ENCODE assay signal across 9 cellular contexts in the genomic region with DNA sequence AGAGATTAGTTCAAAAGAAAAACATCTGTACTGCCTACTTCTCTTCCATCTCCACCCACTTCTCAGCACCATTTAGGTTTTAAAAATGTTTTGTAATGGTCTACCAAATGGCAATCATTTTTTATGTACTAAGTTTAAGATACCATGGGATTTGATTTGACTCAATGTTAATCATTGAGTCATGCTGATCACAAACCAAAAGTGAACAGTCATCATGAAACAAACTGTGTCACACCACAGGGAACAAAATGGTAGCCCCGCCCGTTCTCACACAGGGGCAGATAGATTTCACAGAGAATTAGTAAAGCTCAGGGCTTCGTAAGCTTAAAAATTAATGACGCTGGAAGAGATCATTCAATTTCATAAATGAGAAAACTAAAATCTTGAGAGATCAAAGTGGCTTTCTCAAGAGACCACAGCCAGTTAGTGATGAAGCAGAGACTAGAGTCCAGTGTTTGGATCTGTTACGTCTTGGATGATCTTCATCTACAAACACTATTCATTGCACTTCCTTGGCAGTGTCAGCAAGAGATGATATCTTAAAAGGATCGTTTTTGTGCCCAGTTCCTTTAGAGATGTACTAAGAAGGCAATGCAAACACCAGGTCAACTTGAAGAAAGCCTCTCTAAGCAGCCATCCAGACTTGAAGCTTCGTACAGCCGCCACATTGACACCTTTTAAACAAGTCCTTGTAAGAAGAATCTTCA. TPM values are rescaled to one million over a fixed set of nuclear protein-coding genes. Genes with fewer than 3 reads are reported as not detected.
DNase-seq lines count a peak whose midpoint lies in the region; ATAC-seq, FAIRE-seq and TF ChIP-seq lines count a peak whose summit lies in the region.
"Had no signal": no experiment of that assay in that cellular context is flagged by ENCODE, and none has a peak within 500 bp of the region (broad histone marks: within the 10 kb centered on the region; RNA-seq: fewer than 3 reads in every experiment).

No MANE protein-coding gene starts in this region.

- no peaks in the 10 kb centered on the region for H3K36me3 ChIP-seq in left lung

- H3K4me3 Mint-ChIP-seq in progenitor cell of endocrine pancreas (ENCODE audit: low read depth) = no peak overlapping the region

- no peaks in the 10 kb centered on the region for H3K9me3 Mint-ChIP-seq in progenitor cell of endocrine pancreas (ENCODE audit: low read depth)

- H3K27me3 Mint-ChIP-seq in progenitor cell of endocrine pancreas = peaks cover 16% of the 10 kb centered on the region

- intact Hi-C loops in left lung (cut with DNase I) = loop anchor here in 1 of 2 donors (10.0 kb wide), 1 partner anchor 114 kb away; no protein-coding TSS in a partner anchor

- peak; percentile 84 to 85 for ATAC-seq in activated CD4-positive, CD25-positive, alpha-beta regulatory T cell treated with anti-CD3 and anti-CD28 coated beads, Interleukin-2, amount 50 U/mL, for 24 hours
- peak; percentile 84 for ATAC-seq in HG02678 (IDR thresholded peaks at IDR 0.05; ENCODE audit: unreplicated experiment)
- peak; percentile 12 for ATAC-seq in left lung

- FAIRE-seq in RCC 7860 (lab: Jason Lieb, UNC) = peak; percentile 99

- no peaks in the 10 kb centered on the region for H3K27me3 ChIP-seq in left lung

- H3K9me3 ChIP-seq in left lung = no peaks in the 10 kb centered on the region

- TF ChIP-seq CTCF in left lung (IDR thresholded peaks at IDR 0.05) (no peak), progenitor cell of endocrine pancreas (IDR thresholded peaks at IDR 0.05; ENCODE audit: unreplicated experiment) (no peak)

- peaks cover 2% of the 10 kb centered on the region for H3K4me1 Mint-ChIP-seq in progenitor cell of endocrine pancreas (ENCODE audit: low read depth)

- no peaks in the 10 kb centered on the region for H3K36me3 Mint-ChIP-seq in progenitor cell of endocrine pancreas (ENCODE audit: insufficient read depth)

- peaks cover 0 to 29% of the 10 kb centered on the region in 2 donors for H3K4me1 ChIP-seq in left lung
- H3K4me1 ChIP-seq: parathyroid adenoma had no signal

- DNase-seq in activated CD4-positive, CD25-positive, alpha-beta regulatory T cell treated with anti-CD3 and anti-CD28 coated beads, Interleukin-2, amount 50 U/mL, for 72 hours = no peak
- DNase-seq in RCC 7860 (ENCODE audit: low spot score) (peak; percentile 95), left lung (no peak), NCI-H446 (lab: John Stamatoyannopoulos, UW) (no peak), middle frontal gyrus (ENCODE audit: extremely low spot score, low spot score) (no peak), progenitor cell of endocrine pancreas (ENCODE audit: low spot score, unreplicated experiment) (no peak)

- peak overlapping the region in 1 of 2 donors; percentile 2 for H3K27ac ChIP-seq in left lung
- H3K27ac ChIP-seq: parathyroid adenoma had no signal

- H3K27ac Mint-ChIP-seq in progenitor cell of endocrine pancreas = no peak overlapping the region

- no peak overlapping the region for H3K4me3 ChIP-seq in left lung

RNA-seq across cellular contexts. Expression of gene TRIO, which starts 33.9 kb away (rescaled TPM):
- total RNA-seq in left lung = 100 to 1,000 TPM; 122 to 151 TPM
- total RNA-seq in progenitor cell of endocrine pancreas = 163 and 168 TPM in 2 replicates

Comparison
In these comparisons a context has a peak if more than half of its experiments do, and no peak if none do; other contexts are left out.
1. ATAC-seq: peak in every context shown above with its lines; median percentile 84 in activated CD4-positive, CD25-positive, alpha-beta regulatory T cell treated with anti-CD3 and anti-CD28 coated beads, Interleukin-2, amount 50 U/mL, for 24 hours; 84 in HG02678; 12 in left lung.